ENCODE assay signal across 21 cellular contexts in genomic region chr5:32934529-32934928, GRCh38.
"Had no signal": no experiment of that assay in that cellular context is flagged by ENCODE, and none has a peak within 500 bp of the region (broad histone marks: within the 10 kb centered on the region; RNA-seq: fewer than 3 reads in every experiment).

No MANE protein-coding gene starts in this region.

- H2AFZ ChIP-seq: neural progenitor cell had no signal

- H3K36me3 ChIP-seq: neural progenitor cell, ovary, suprapubic skin, transverse colon, vagina had no signal

- H3K9ac ChIP-seq: neural progenitor cell had no signal

- H3K27me3 ChIP-seq: neural progenitor cell, ovary, suprapubic skin, transverse colon, vagina had no signal

- H3K4me2 ChIP-seq: neural progenitor cell had no signal

- H3K4me1 ChIP-seq: neural progenitor cell, psoas muscle, suprapubic skin, transverse colon, vagina had no signal

- FAIRE-seq: colon, frontal cortex, keratinocyte had no signal

- DNase-seq: dorsolateral prefrontal cortex; effector CD4-positive, alpha-beta T cell; head of caudate nucleus; mesendoderm; midbrain; naive thymus-derived CD4-positive, alpha-beta T cell; ovary; posterior cingulate gyrus; psoas muscle; right cardiac atrium; stimulated activated CD4-positive, alpha-beta T cell treated with anti-CD3 and anti-CD28 coated beads, Interleukin-15, amount 100 ng/mL, for 24 hours; stimulated activated CD4-positive, alpha-beta T cell treated with anti-CD3 and anti-CD28 coated beads, Interleukin-2, amount 100 ng/mL, for 48 hours; stimulated activated naive B cell treated with anti-CD40 and anti-IgM and Interleukin-4, amounts not matched to agents 10 μg/mL and 1 μg/mL and 100 μg/mL, for 72 hours; transverse colon had no signal

- H3K9me3 ChIP-seq: ovary, psoas muscle, suprapubic skin, transverse colon, vagina had no signal

- ATAC-seq: naive thymus-derived CD4-positive, alpha-beta T cell; psoas muscle; right cardiac atrium; stimulated activated naive B cell treated with anti-CD40 and anti-IgM and Interleukin-4, amounts not matched to agents 10 μg/mL and 1 μg/mL and 100 μg/mL, for 72 hours had no signal

- H3K27ac ChIP-seq: dorsolateral prefrontal cortex, neural progenitor cell, ovary, psoas muscle, skin epidermis, suprapubic skin, transverse colon, vagina had no signal

- H3K4me3 ChIP-seq: dorsolateral prefrontal cortex, neural progenitor cell, ovary, psoas muscle, skin epidermis, suprapubic skin, transverse colon, vagina had no signal
